In genomic region chr17:27276653-27277156, GRCh38 we compare ENCODE assay signal across 18 cellular contexts. TPM values are rescaled to one million over a fixed set of nuclear protein-coding genes. Genes with fewer than 3 reads are reported as not detected.
A peak's percentile ranks its signal among the peaks of the same experiment; 100 is the strongest.
DNase-seq lines count a peak whose midpoint lies in the region; ATAC-seq and TF ChIP-seq lines count a peak whose summit lies in the region.
"Had no signal": no experiment of that assay in that cellular context is flagged by ENCODE, and none has a peak within 500 bp of the region (broad histone marks: within the 10 kb centered on the region; RNA-seq: fewer than 3 reads in every experiment).

No MANE protein-coding gene starts in this region.

- peaks cover 7% of the 10 kb centered on the region for H3K4me1 Mint-ChIP-seq in endothelial cell (ENCODE audit: unreplicated experiment)
- H3K4me1 Mint-ChIP-seq in nephron, result peaks cover 10% of the 10 kb centered on the region

- TF ChIP-seq CTCF in HEK293 (tag by site-specific recombination; IDR thresholded peaks at IDR 0.05) (no peak), endothelial cell (IDR thresholded peaks at IDR 0.05; ENCODE audit: unreplicated experiment) (no peak), nephron (IDR thresholded peaks at IDR 0.05; ENCODE audit: unreplicated experiment in 3 of 3) (no peak)

- H3K4me3 Mint-ChIP-seq in endothelial cell (ENCODE audit: unreplicated experiment), result peak overlapping the region; percentile 37
- H3K4me3 Mint-ChIP-seq in nephron, result peak overlapping the region in 1 of 3 experiments; percentile 2
- H3K4me3 Mint-ChIP-seq: activated T-cell treated with anti-CD3 and anti-CD28 coated beads, Interleukin-2, amount 50 U/mL, for 72 hours; naive B cell; T-helper 2 cell treated with Interferon-gamma antibody and Interleukin-4, amounts not matched to agents 5 μg/mL and 100 μg/mL, for 36 hours had no signal

- peaks cover 4% of the 10 kb centered on the region for H3K27me3 Mint-ChIP-seq in endothelial cell (ENCODE audit: unreplicated experiment)
- no peaks in the 10 kb centered on the region for H3K27me3 Mint-ChIP-seq in nephron (ENCODE audit: low read depth)
- H3K27me3 Mint-ChIP-seq: naive B cell had no signal

- POLR2A ChIA-PET in HEK293 (lab: Yijun Ruan, JAX), result interaction anchor here (0.6 to 3.3 kb wide), 2 partner anchors 8 to 18 kb away, joined by 9 to 16 read pairs; partner anchors contain the start of gene WSB1

- no peaks in the 10 kb centered on the region for H3K9me3 ChIP-seq in HEK293 (ENCODE audit: control insufficient read depth, insufficient read depth, low read depth, low read length)

- H3K27ac Mint-ChIP-seq in endothelial cell (ENCODE audit: unreplicated experiment) (peak overlapping the region; percentile 94), nephron (peak overlapping the region in 2 of 3 experiments; percentile 74 to 81)
- H3K27ac Mint-ChIP-seq: activated T-cell treated with anti-CD3 and anti-CD28 coated beads, Interleukin-2, amount 50 U/mL, for 72 hours; naive B cell; T-helper 2 cell treated with Interferon-gamma antibody and Interleukin-4, amounts not matched to agents 5 μg/mL and 100 μg/mL, for 36 hours had no signal

- H3K9me3 Mint-ChIP-seq in endothelial cell (ENCODE audit: unreplicated experiment), result peaks cover 3% of the 10 kb centered on the region
- H3K9me3 Mint-ChIP-seq in nephron, result no peaks in the 10 kb centered on the region
- H3K9me3 Mint-ChIP-seq: activated T-cell treated with anti-CD3 and anti-CD28 coated beads, Interleukin-2, amount 50 U/mL, for 72 hours; naive B cell; T-helper 2 cell treated with Interferon-gamma antibody and Interleukin-4, amounts not matched to agents 5 μg/mL and 100 μg/mL, for 36 hours had no signal

- peak; percentile 55 for DNase-seq in NCI-H82 treated with DMSO at 0.1 percent for 48 hours (lab: John Stamatoyannopoulos, UW; ENCODE audit: unreplicated experiment)
- DNase-seq in endothelial cell (ENCODE audit: low spot score), result peak; percentile 53
- DNase-seq in activated CD8-positive, alpha-beta memory T cell treated with anti-CD3 and anti-CD28 coated beads for 24 hours, result no peak
- no peak for DNase-seq in mesenteric fat pad (ENCODE audit: low spot score)
- DNase-seq in NCI-H2227 treated with DMSO at 0.1 percent for 48 hours (lab: John Stamatoyannopoulos, UW), result no peak
- DNase-seq: activated CD4-positive, alpha-beta T cell treated with anti-CD3 and anti-CD28 coated beads, Interleukin-2, amount 50 U/mL, for 1 hour; activated T-cell treated with anti-CD3 and anti-CD28 coated beads, Interleukin-2, amount 50 U/mL, for 72 hours; HCEC 1CT; Karpas-422; left ventricle myocardium superior; naive B cell; NCI-H1694 treated with DMSO at 0.1 percent for 48 hours; NCI-H748 treated with DMSO at 0.1 percent for 48 hours; retina had no signal

- no peaks in the 10 kb centered on the region for H3K4me1 ChIP-seq in HEK293 (ENCODE audit: control insufficient read depth, insufficient read depth, low read length)

- ATAC-seq in HG03571 (IDR thresholded peaks at IDR 0.05; ENCODE audit: unreplicated experiment), result no peak
- ATAC-seq: activated T-cell treated with anti-CD3 and anti-CD28 coated beads, Interleukin-2, amount 50 U/mL, for 72 hours; left ventricle myocardium superior had no signal

- H3K4me3 ChIP-seq in HEK293 (ENCODE audit: low read depth, low read length), result no peak overlapping the region

- H3K36me3 ChIP-seq in HEK293 (ENCODE audit: control insufficient read depth in 2 of 2, insufficient read depth in 1 of 2, low read length in 2 of 2), result no peaks in the 10 kb centered on the region

- H3K27ac ChIP-seq in HEK293 (ENCODE audit: extremely low read depth, low read depth, low read length), result no peak overlapping the region

- H3K36me3 Mint-ChIP-seq in endothelial cell (ENCODE audit: low read depth, unreplicated experiment) (no peaks in the 10 kb centered on the region), nephron (ENCODE audit: low read depth) (no peaks in the 10 kb centered on the region)
- H3K36me3 Mint-ChIP-seq: naive B cell had no signal

- CTCF ChIA-PET in HEK293 (lab: Yijun Ruan, JAX), result interaction anchor here (0.6 to 1.4 kb wide), 2 partner anchors 14 to 40 kb away, joined by 5 read pairs; no protein-coding TSS in a partner anchor

TF ChIP-seq in HEK293, 187 proteins besides CTCF, POLR2A, EP300 and RAD21:
- peak; percentile 88 for TF ChIP-seq ZNF10 (tag by site-specific recombination; IDR thresholded peaks at IDR 0.05)
- TF ChIP-seq ZFP69B (tag by site-specific recombination; IDR thresholded peaks at IDR 0.05), result no peak

RNA-seq across cellular contexts. Expression of gene WSB1, which starts 17.2 kb away (rescaled TPM):
- total RNA-seq in endothelial cell (ENCODE audit: unreplicated experiment), result 443 TPM
- 160 TPM for total RNA-seq in mesenteric fat pad

Comparison
In these comparisons a context has a peak if more than half of its experiments do, and no peak if none do; other contexts are left out.
1. DNase-seq: peak in NCI-H82 treated with DMSO at 0.1 percent for 48 hours (single experiment) and endothelial cell (single experiment); none in activated CD8-positive, alpha-beta memory T cell treated with anti-CD3 and anti-CD28 coated beads for 24 hours (single experiment), mesenteric fat pad (single experiment) and NCI-H2227 treated with DMSO at 0.1 percent for 48 hours (single experiment).